ENCODE assay signal across 16 cellular contexts in the genomic region with DNA sequence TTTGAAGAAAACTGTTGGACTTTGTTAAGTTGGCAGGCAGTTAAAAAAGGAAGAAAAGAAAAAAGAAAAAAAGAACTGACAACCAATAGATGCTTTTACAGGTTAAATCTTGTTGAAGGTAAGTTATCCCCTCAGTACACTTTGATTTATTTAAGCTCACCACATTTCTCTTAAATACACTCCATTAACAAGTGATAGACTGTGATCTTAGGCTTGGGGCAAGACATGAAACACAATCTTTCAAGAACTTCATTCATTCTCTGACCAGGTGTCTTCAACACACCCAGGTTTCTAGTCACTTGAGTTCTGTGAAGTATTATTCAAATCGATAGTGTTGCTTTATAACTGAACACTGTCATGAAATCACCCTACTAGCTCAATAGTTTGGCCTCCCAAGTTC.
DNase-seq lines count a peak whose midpoint lies in the region; ATAC-seq and TF ChIP-seq lines count a peak whose summit lies in the region.
"Had no signal": no experiment of that assay in that cellular context is flagged by ENCODE, and none has a peak within 500 bp of the region (broad histone marks: within the 10 kb centered on the region; RNA-seq: fewer than 3 reads in every experiment).

No MANE protein-coding gene starts in this region.

- peaks cover 7% of the 10 kb centered on the region for H3K27me3 Mint-ChIP-seq in CD4-positive, alpha-beta T cell

- H2AFZ ChIP-seq in neuron (ENCODE audit: low read depth, low read length) = no peak overlapping the region

- no peak overlapping the region for H3K27ac ChIP-seq in CD4-positive, alpha-beta T cell (ENCODE audit: low read depth, low read length)
- H3K27ac ChIP-seq: 22Rv1, ascending aorta, thyroid gland had no signal

- CTCF ChIA-PET in CD4-positive, alpha-beta T cell (lab: Charles Lee) = no interaction called here

- intact Hi-C loops in CD4-positive, alpha-beta T cell (cut with DNase I, micrococcal nuclease) = no loop called here

- H3K4me3 ChIP-seq in HAP-1 (peak overlapping the region; percentile 88), choroid plexus epithelial cell (ENCODE audit: low read depth, low read length) (peak overlapping the region; percentile 18), neuron (ENCODE audit: low read length) (peak overlapping the region; percentile 97)
- H3K4me3 ChIP-seq: thyroid gland had no signal

- H3K9me3 Mint-ChIP-seq in CD4-positive, alpha-beta T cell = peaks cover 2% of the 10 kb centered on the region

- POLR2A ChIA-PET in CD4-positive, alpha-beta T cell (lab: Charles Lee) = no interaction called here

- H3K9me3 ChIP-seq in HAP-1 (no peaks in the 10 kb centered on the region), neuron (ENCODE audit: low read length) (no peaks in the 10 kb centered on the region)
- no peaks in the 10 kb centered on the region for H3K9me3 ChIP-seq in CD4-positive, alpha-beta T cell (ENCODE audit: control insufficient read depth, low read length)
- H3K9me3 ChIP-seq: ascending aorta, thyroid gland had no signal

- H3K4me1 Mint-ChIP-seq in CD4-positive, alpha-beta T cell (ENCODE audit: low read depth) = no peaks in the 10 kb centered on the region

- H3K4me3 Mint-ChIP-seq in CD4-positive, alpha-beta T cell = no peak overlapping the region

- H3K36me3 ChIP-seq in HAP-1 (replicated peaks) (no peaks in the 10 kb centered on the region; the same call in 1 of the 2 replicates), neuron (ENCODE audit: insufficient read depth, low read length) (no peaks in the 10 kb centered on the region)
- H3K36me3 ChIP-seq: ascending aorta, thyroid gland had no signal

- H3K4me1 ChIP-seq in HAP-1 = peaks cover 35% of the 10 kb centered on the region
- H3K4me1 ChIP-seq in neuron (ENCODE audit: insufficient read depth, low read length) = peaks cover 46% of the 10 kb centered on the region
- H3K4me1 ChIP-seq: thyroid gland had no signal

- ATAC-seq in CD4-positive, alpha-beta T cell (ENCODE audit: poor library complexity) = no peak

- TF ChIP-seq CTCF in choroid plexus epithelial cell (conservative IDR thresholded peaks at IDR 0.05; ENCODE audit: low read depth, low read length) = no peak
- TF ChIP-seq CTCF in CD4-positive, alpha-beta T cell (IDR thresholded peaks at IDR 0.05) = no peak

- H3K27me3 ChIP-seq in HAP-1 (ENCODE audit: low read depth) (no peaks in the 10 kb centered on the region), neuron (ENCODE audit: insufficient read depth, low read length) (no peaks in the 10 kb centered on the region)
- peaks cover 9% of the 10 kb centered on the region for H3K27me3 ChIP-seq in CD4-positive, alpha-beta T cell (ENCODE audit: control insufficient read depth, insufficient read depth, low read length)
- H3K27me3 ChIP-seq: ascending aorta, thyroid gland had no signal

- in situ Hi-C loops in HAP-1 (cut with MboI; ENCODE audit: low sequenced_read_pairs) = loop anchor here (25.0 kb wide), 1 partner anchor 354 kb away; no protein-coding TSS in a partner anchor

- no peak overlapping the region for H3K27ac Mint-ChIP-seq in CD4-positive, alpha-beta T cell

- no peaks in the 10 kb centered on the region for H3K36me3 Mint-ChIP-seq in CD4-positive, alpha-beta T cell (ENCODE audit: low read depth)

- DNase-seq in DMS 273 (lab: John Stamatoyannopoulos, UW; ENCODE audit: unreplicated experiment) (peak; percentile 21), DMS 273 treated with DMSO at 0.1 percent for 48 hours (lab: John Stamatoyannopoulos, UW) (no peak), HAP-1 (ENCODE audit: low spot score in 2 of 2) (no peak), choroid plexus epithelial cell (ENCODE audit: low read depth) (no peak), foreskin melanocyte (no peak), NOMO-1 treated with dmso at 0.1 percent for 144 hours (lab: John Stamatoyannopoulos, UW; ENCODE audit: unreplicated experiment) (no peak)
- no peak for DNase-seq in CD4-positive, alpha-beta T cell
- DNase-seq: activated CD8-positive, alpha-beta memory T cell treated with anti-CD3 and anti-CD28 coated beads, Interleukin-2, amount 50 U/mL, for 4 hours; DMS79; Karpas-422; NCI-H2081 treated with DMSO at 0.1 percent for 48 hours; retina; thyroid gland had no signal

Comparison
In these comparisons a context has a peak if more than half of its experiments do, and no peak if none do; other contexts are left out.
1. H3K4me3 ChIP-seq: peak in every context shown above with its lines; median percentile 97 in neuron; 88 in HAP-1; 18 in choroid plexus epithelial cell.